In the genomic region with DNA sequence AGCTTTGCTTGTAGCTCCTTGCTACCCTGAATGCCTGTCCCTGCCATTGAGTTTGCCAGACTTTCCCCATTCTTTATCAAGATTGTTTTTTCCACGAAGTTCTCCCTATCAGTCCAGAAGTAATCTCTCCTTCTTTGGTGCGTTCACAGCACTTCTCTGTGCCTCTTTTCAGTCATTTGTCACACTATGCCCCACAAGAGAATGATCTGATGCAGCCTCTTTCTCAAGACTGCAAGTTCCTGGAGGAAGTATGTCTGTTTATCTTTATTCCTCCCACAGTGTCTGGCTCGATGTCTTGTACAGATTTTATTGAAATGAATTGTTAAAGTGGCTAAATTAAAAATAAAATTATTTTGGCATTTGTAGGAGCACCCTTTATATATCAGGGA, we compare ENCODE assay signal across 1 cellular context.
TF ChIP-seq lines count a peak whose summit lies in the region.

No MANE protein-coding gene starts in this region.

TF ChIP-seq in SK-N-SH, 30 proteins besides CTCF, POLR2A, EP300 and RAD21 (continued from another document):
- TF ChIP-seq RCOR1 (IDR thresholded peaks at IDR 0.05; ENCODE audit: low read length) (no peak), SMC3 (IDR thresholded peaks at IDR 0.05; ENCODE audit: low read depth, low read length) (no peak), ELF1 (IDR thresholded peaks at IDR 0.05) (no peak), FOSL2 (IDR thresholded peaks at IDR 0.05; ENCODE audit: borderline replicate concordance, low read depth) (no peak), JUND (IDR thresholded peaks at IDR 0.05) (no peak), ZBTB33 (IDR thresholded peaks at IDR 0.05; ENCODE audit: borderline replicate concordance, low read depth) (no peak)
